Comparison of ENCODE assay signal across 8 cellular contexts in genomic region chr1:52928083-52928404, GRCh38. TPM values are rescaled to one million over a fixed set of nuclear protein-coding genes. Genes with fewer than 3 reads are reported as not detected.
DNase-seq lines count a peak whose midpoint lies in the region; ATAC-seq and TF ChIP-seq lines count a peak whose summit lies in the region.

No MANE protein-coding gene starts in this region.

- H4K20me1 ChIP-seq in osteoblast (ENCODE audit: insufficient read depth, low read length), result peaks cover 6% of the 10 kb centered on the region

- POLR2A ChIA-PET in RWPE1 (lab: Yijun Ruan, JAX; ENCODE audit: low non-redundant PET), result interaction anchor here (0.5 kb wide), 1 partner anchor 528 kb away, joined by 3 read pairs; no protein-coding TSS in a partner anchor

- peaks cover 22% of the 10 kb centered on the region for H3K79me2 ChIP-seq in osteoblast (ENCODE audit: insufficient read depth, low read length)

- CTCF ChIA-PET in RWPE1 (lab: Yijun Ruan, JAX), result no interaction called here

- peaks cover 8% of the 10 kb centered on the region for H3K4me1 ChIP-seq in osteoblast (ENCODE audit: insufficient read depth, low read length)

- H3K36me3 ChIP-seq in osteoblast (ENCODE audit: insufficient read depth, low read length), result no peaks in the 10 kb centered on the region

- no peaks in the 10 kb centered on the region for H3K27me3 ChIP-seq in osteoblast (ENCODE audit: insufficient read depth, low read length)

- DNase-seq in GM12864 (ENCODE audit: low read depth), result no peak
- no peak for DNase-seq in RWPE1 (ENCODE audit: low spot score)
- no peak for DNase-seq in fibroblast of mammary gland (ENCODE audit: low read depth)
- DNase-seq in osteoblast (ENCODE audit: insufficient read length, low spot score, missing footprints), result peak; percentile 88
- no peak for DNase-seq in NCI-H1417 treated with DMSO at 0.1 percent for 48 hours (lab: John Stamatoyannopoulos, UW)
- no peak for DNase-seq in SIG-M5 (lab: John Stamatoyannopoulos, UW)
- DNase-seq in HT-29 (ENCODE audit: low spot score), result no peak

- H3K9me3 ChIP-seq in osteoblast (ENCODE audit: low read depth, low read length), result no peaks in the 10 kb centered on the region

- peak overlapping the region; percentile 98 for H2AFZ ChIP-seq in osteoblast (ENCODE audit: low read length)

- H3K4me3 ChIP-seq in GM12864 (ENCODE audit: low read depth, low read length), result peak overlapping the region; percentile 76
- H3K4me3 ChIP-seq in fibroblast of mammary gland (ENCODE audit: control insufficient read depth, low read depth, low read length), result peak overlapping the region; percentile 63
- peak overlapping the region; percentile 91 for H3K4me3 ChIP-seq in osteoblast (ENCODE audit: insufficient read depth, low read length)

- H3K4me2 ChIP-seq in osteoblast (ENCODE audit: insufficient read depth, low read length), result peak overlapping the region; percentile 96

- H3K27ac ChIP-seq in RWPE1, result peak overlapping the region; percentile 67; the same call in 1 of the 2 replicates
- H3K27ac ChIP-seq in osteoblast (ENCODE audit: low read depth, low read length), result peak overlapping the region; percentile 69

- ATAC-seq in HG03039 (IDR thresholded peaks at IDR 0.05; ENCODE audit: unreplicated experiment), result no peak

- TF ChIP-seq CTCF in GM12864 (IDR thresholded peaks at IDR 0.05; ENCODE audit: low read depth, low read length, missing control alignments) (no peak), RWPE1 (conservative IDR thresholded peaks at IDR 0.05; ENCODE audit: low read depth) (no peak), fibroblast of mammary gland (conservative IDR thresholded peaks at IDR 0.05; ENCODE audit: control insufficient read depth, insufficient read depth, low read depth, low read length) (no peak), osteoblast (IDR thresholded peaks at IDR 0.05; ENCODE audit: extremely low read depth, low read depth, low read length) (no peak)

RNA-seq across cellular contexts. Expression of gene SCP2, which starts 1.0 kb away (rescaled TPM):
- 171 and 182 TPM in 2 replicates for total RNA-seq in osteoblast
- total RNA-seq in HT-29 (2014; rRNA removed; shearing (Covaris generic)), result 48.1 and 48.7 TPM in 2 replicates

RNA-seq across cellular contexts. Expression of gene ECHDC2, which starts 6.5 kb away (rescaled TPM):
- total RNA-seq in osteoblast, result 48.5 and 50.4 TPM in 2 replicates
- total RNA-seq in HT-29 (2014; rRNA removed; shearing (Covaris generic)), result 46.5 and 47.6 TPM in 2 replicates
